8 cellular contexts compared by ENCODE assay signal in genomic region chr15:100602822-100603393, GRCh38. TPM values are rescaled to one million over a fixed set of nuclear protein-coding genes. Genes with fewer than 3 reads are reported as not detected.
A peak's percentile ranks its signal among the peaks of the same experiment; 100 is the strongest.
DNase-seq lines count a peak whose midpoint lies in the region; ATAC-seq, FAIRE-seq and TF ChIP-seq lines count a peak whose summit lies in the region.

No MANE protein-coding gene starts in this region.

- peaks cover 56% of the 10 kb centered on the region for H3K36me3 Mint-ChIP-seq in stimulated activated effector memory CD8-positive, alpha-beta T cell treated with anti-CD3 and anti-CD28 coated beads, Interleukin-12 subunit alpha, Interleukin-12 subunit beta, amount 100 ng/mL, for 72 hours

- H3K4me3 Mint-ChIP-seq in stimulated activated effector memory CD8-positive, alpha-beta T cell treated with anti-CD3 and anti-CD28 coated beads, Interleukin-12 subunit alpha, Interleukin-12 subunit beta, amount 100 ng/mL, for 72 hours, result no peak overlapping the region

- POLR2A ChIA-PET in AG04450 (lab: Yijun Ruan, JAX), result no interaction called here

- dilution Hi-C loops in keratinocyte (cut with MboI; ENCODE audit: extremely low pct_ligation_motif_present, low sequenced_read_pairs), result no loop called here

- H3K27ac ChIP-seq in AG04450 (ENCODE audit: low read depth, low read length), result peak overlapping the region; percentile 39
- H3K27ac ChIP-seq in OCI-LY3 (ENCODE audit: low read length), result peak overlapping the region; percentile 84
- H3K27ac ChIP-seq in angular gyrus (ENCODE audit: low read depth, low read length), result peak overlapping the region; percentile 84
- peak overlapping the region; percentile 92 for H3K27ac ChIP-seq in keratinocyte (ENCODE audit: control insufficient read depth, insufficient read depth, low read length)

- ATAC-seq in GM18508 (IDR thresholded peaks at IDR 0.05; ENCODE audit: insufficient read depth, unreplicated experiment) (peak; percentile 27), HG02943 (IDR thresholded peaks at IDR 0.05; ENCODE audit: low read depth, unreplicated experiment) (peak; percentile 29)
- peak; percentile 73 for ATAC-seq in stimulated activated effector memory CD8-positive, alpha-beta T cell treated with anti-CD3 and anti-CD28 coated beads, Interleukin-12 subunit alpha, Interleukin-12 subunit beta, amount 100 ng/mL, for 72 hours

- H4K20me1 ChIP-seq in OCI-LY3 (ENCODE audit: insufficient read depth, low read length) (0 out of 2 replicates have a peak, but pooled peaks cover 4% of the 10 kb centered on the region), keratinocyte (ENCODE audit: control insufficient read depth, extremely low read depth, insufficient read depth, low read length) (no peaks in the 10 kb centered on the region)

- no peaks in the 10 kb centered on the region for H3K27me3 ChIP-seq in AG04450 (ENCODE audit: control insufficient read depth, insufficient read depth, low read length)
- H3K27me3 ChIP-seq in OCI-LY3 (ENCODE audit: low read depth, low read length), result no peaks in the 10 kb centered on the region
- H3K27me3 ChIP-seq in keratinocyte (ENCODE audit: control insufficient read depth, extremely low read depth, insufficient read depth, low read length), result no peaks in the 10 kb centered on the region

- peak overlapping the region; percentile 97 for H3K9ac ChIP-seq in OCI-LY3 (ENCODE audit: low read length)
- peak overlapping the region; percentile 98 for H3K9ac ChIP-seq in keratinocyte (ENCODE audit: control insufficient read depth, extremely low read depth, insufficient read depth, low read length)

- H3K4me2 ChIP-seq in OCI-LY3 (ENCODE audit: low read length) (peak overlapping the region; percentile 79), keratinocyte (ENCODE audit: control insufficient read depth, extremely low read depth, insufficient read depth, low read depth, low read length) (peak overlapping the region; percentile 89)

- DNase-seq in AG04450 (ENCODE audit: low read depth, low spot score) (no peak), keratinocyte (ENCODE audit: low read depth, low spot score) (no peak), middle frontal gyrus (ENCODE audit: extremely low spot score, low spot score) (no peak)
- DNase-seq in stimulated activated effector memory CD8-positive, alpha-beta T cell treated with anti-CD3 and anti-CD28 coated beads, Interleukin-12 subunit alpha, Interleukin-12 subunit beta, amount 100 ng/mL, for 72 hours (ENCODE audit: low spot score in 2 of 2), result peak; percentile 54 to 88

- H3K79me2 ChIP-seq in OCI-LY3 (ENCODE audit: low read length), result peaks cover 81% of the 10 kb centered on the region
- peaks cover 85% of the 10 kb centered on the region for H3K79me2 ChIP-seq in keratinocyte (ENCODE audit: control insufficient read depth, insufficient read depth, low read length)

- H3K4me3 ChIP-seq in AG04450 (ENCODE audit: low read depth, low read length) (peak overlapping the region; percentile 94), OCI-LY3 (ENCODE audit: low read length) (peak overlapping the region; percentile 95), keratinocyte (ENCODE audit: control insufficient read depth in 2 of 3, extremely low read depth in 1 of 3, insufficient read depth in 2 of 3, low read depth in 1 of 3, low read length in 3 of 3) (peak overlapping the region; percentile 83 to 99 (median 94))

- H3K36me3 ChIP-seq in OCI-LY3 (replicated peaks; ENCODE audit: low read depth, low read length), result peaks cover 23% of the 10 kb centered on the region
- H3K36me3 ChIP-seq in keratinocyte (ENCODE audit: control insufficient read depth in 2 of 2, extremely low read depth in 1 of 2, insufficient read depth in 2 of 2, low read length in 2 of 2), result peaks cover 2 to 4% of the 10 kb centered on the region in 2 experiments

- CTCF ChIA-PET in AG04450 (lab: Charles Lee), result interaction anchor here (0.6 to 1.7 kb wide), 4 partner anchors 31 to 270 kb away, joined by 3 to 4 read pairs (median 4); no protein-coding TSS in a partner anchor

- peaks cover 40% of the 10 kb centered on the region for H3K4me1 Mint-ChIP-seq in stimulated activated effector memory CD8-positive, alpha-beta T cell treated with anti-CD3 and anti-CD28 coated beads, Interleukin-12 subunit alpha, Interleukin-12 subunit beta, amount 100 ng/mL, for 72 hours

- no peaks in the 10 kb centered on the region for H3K9me3 Mint-ChIP-seq in stimulated activated effector memory CD8-positive, alpha-beta T cell treated with anti-CD3 and anti-CD28 coated beads, Interleukin-12 subunit alpha, Interleukin-12 subunit beta, amount 100 ng/mL, for 72 hours

- FAIRE-seq in keratinocyte (lab: Jason Lieb, UNC), result no peak

- peak overlapping the region; percentile 69; the same call in 1 of the 2 replicates for H2AFZ ChIP-seq in OCI-LY3 (ENCODE audit: low read depth, low read length)
- peak overlapping the region; percentile 88 for H2AFZ ChIP-seq in keratinocyte (ENCODE audit: control insufficient read depth, low read length)

- H3K27ac Mint-ChIP-seq in stimulated activated effector memory CD8-positive, alpha-beta T cell treated with anti-CD3 and anti-CD28 coated beads, Interleukin-12 subunit alpha, Interleukin-12 subunit beta, amount 100 ng/mL, for 72 hours, result no peak overlapping the region

- no peak for TF ChIP-seq CTCF in AG04450 (IDR thresholded peaks at IDR 0.05; ENCODE audit: low read depth, low read length)
- no peak for TF ChIP-seq CTCF in OCI-LY3 (IDR thresholded peaks at IDR 0.05; ENCODE audit: low read depth, low read length)
- no peak for TF ChIP-seq CTCF in keratinocyte (optimal IDR thresholded peaks at IDR 0.05 in 1 of 3, IDR thresholded peaks at IDR 0.05 in 1 of 3, conservative IDR thresholded peaks at IDR 0.05 in 1 of 3; ENCODE audit: extremely low read depth in 1 of 3, insufficient read depth in 2 of 3, low read length in 3 of 3)

- H3K9me1 ChIP-seq in keratinocyte (ENCODE audit: control insufficient read depth, extremely low read depth, insufficient read depth, low read length), result no peaks in the 10 kb centered on the region

- H3K4me1 ChIP-seq in OCI-LY3 (ENCODE audit: low read length), result peaks cover 16% of the 10 kb centered on the region
- H3K4me1 ChIP-seq in keratinocyte (ENCODE audit: control insufficient read depth, extremely low read depth, insufficient read depth, low read length), result peaks cover 22% of the 10 kb centered on the region

- H3K9me3 ChIP-seq in AG04450 (ENCODE audit: control insufficient read depth, insufficient read depth, low read length), result peaks cover 4% of the 10 kb centered on the region; the same call in 1 of the 2 replicates
- H3K9me3 ChIP-seq in OCI-LY3 (ENCODE audit: insufficient read depth, low read length), result no peaks in the 10 kb centered on the region
- no peaks in the 10 kb centered on the region for H3K9me3 ChIP-seq in keratinocyte (ENCODE audit: control insufficient read depth, low read depth, low read length)

RNA-seq across cellular contexts. Expression of gene ASB7, which starts 0.5 kb away (rescaled TPM):
- polyA plus RNA-seq in AG04450 (2011; rRNA removed), result 12.2 and 13.4 TPM in 2 replicates
- 25.0 and 29.5 TPM in 2 replicates for polyA minus RNA-seq in AG04450 (2011; rRNA and poly(A)+ RNA removed)
- polyA plus RNA-seq in keratinocyte, result 9.5 to 10.8 TPM (median 10.4 TPM) in 3 replicates
- 4.0 TPM for polyA plus RNA-seq in keratinocyte (2011; ENCODE audit: low read depth)
- polyA plus RNA-seq in keratinocyte (2011; cell fraction: cytosol; rRNA removed), result 7.4 and 9.4 TPM in 2 replicates
- 11.7 and 12.0 TPM in 2 replicates for polyA plus RNA-seq in keratinocyte (2011; cell fraction: nucleus; rRNA removed)
- 4.5 and 8.3 TPM in 2 replicates for polyA plus RNA-seq in keratinocyte (2012; ENCODE audit: low replicate concordance)
- 7.8 to 15.8 TPM (median 14.4 TPM) in 3 replicates for polyA minus RNA-seq in keratinocyte
- 8.1 TPM for polyA minus RNA-seq in keratinocyte (2011; cell fraction: cytosol; rRNA and poly(A)+ RNA removed)
- 9.3 and 16.2 TPM in 2 replicates for polyA minus RNA-seq in keratinocyte (2011; cell fraction: nucleus; rRNA and poly(A)+ RNA removed)

RNA-seq across cellular contexts. Expression of gene LINS1, which starts 0.9 kb away (rescaled TPM):
- polyA plus RNA-seq in AG04450 (2011; rRNA removed), result 8.1 and 12.6 TPM in 2 replicates
- polyA minus RNA-seq in AG04450 (2011; rRNA and poly(A)+ RNA removed), result 7.2 and 11.9 TPM in 2 replicates
- 12.9 to 19.4 TPM (median 14.9 TPM) in 3 replicates for polyA plus RNA-seq in keratinocyte
- polyA plus RNA-seq in keratinocyte (2011; ENCODE audit: low read depth), result 5.0 TPM
- 4.0 and 9.8 TPM in 2 replicates for polyA plus RNA-seq in keratinocyte (2011; cell fraction: cytosol; rRNA removed)
- 28.9 and 35.5 TPM in 2 replicates for polyA plus RNA-seq in keratinocyte (2011; cell fraction: nucleus; rRNA removed)
- 7.1 and 9.8 TPM in 2 replicates for polyA plus RNA-seq in keratinocyte (2012; ENCODE audit: low replicate concordance)
- 14.9 to 27.8 TPM (median 20.0 TPM) in 3 replicates for polyA minus RNA-seq in keratinocyte
- polyA minus RNA-seq in keratinocyte (2011; cell fraction: cytosol; rRNA and poly(A)+ RNA removed), result 8.4 TPM
- polyA minus RNA-seq in keratinocyte (2011; cell fraction: nucleus; rRNA and poly(A)+ RNA removed), result 10.0 and 28.2 TPM in 2 replicates

Comparison
In these comparisons a context has a peak if more than half of its experiments do, and no peak if none do; other contexts are left out.
1. DNase-seq: peak in stimulated activated effector memory CD8-positive, alpha-beta T cell treated with anti-CD3 and anti-CD28 coated beads, Interleukin-12 subunit alpha, Interleukin-12 subunit beta, amount 100 ng/mL, for 72 hours (2 of 2); none in AG04450 (single experiment), keratinocyte (single experiment) and middle frontal gyrus (single experiment).
2. H3K27ac ChIP-seq: peak in every context shown above with its lines; median percentile 92 in keratinocyte; 84 in OCI-LY3; 84 in angular gyrus; 39 in AG04450.
3. Peak in every context shown above with its lines, with median percentiles within 50 percentile points of each other: H3K4me3 ChIP-seq and ATAC-seq.